In genomic region chr12:52965337-52965731, GRCh38 we compare ENCODE assay signal across 14 cellular contexts. TPM values are rescaled to one million over a fixed set of nuclear protein-coding genes. Genes with fewer than 3 reads are reported as not detected.
DNase-seq lines count a peak whose midpoint lies in the region; FAIRE-seq and TF ChIP-seq lines count a peak whose summit lies in the region.
"Had no signal": no experiment of that assay in that cellular context is flagged by ENCODE, and none has a peak within 500 bp of the region (broad histone marks: within the 10 kb centered on the region; RNA-seq: fewer than 3 reads in every experiment).

No MANE protein-coding gene starts in this region.

- peaks cover 13% of the 10 kb centered on the region for H3K27me3 ChIP-seq in iPS-18a (ENCODE audit: control insufficient read depth, insufficient read depth, low read length)
- H3K27me3 ChIP-seq: body of pancreas had no signal

- no peak overlapping the region for H3K27ac ChIP-seq in iPS-18a (ENCODE audit: low read length)
- H3K27ac ChIP-seq: body of pancreas, neutrophil had no signal

- no peak for TF ChIP-seq POLR2A in GM12891 (IDR thresholded peaks at IDR 0.05; ENCODE audit: low read depth, low read length)

- H3K36me3 ChIP-seq in iPS-18a (ENCODE audit: control insufficient read depth, low read depth, low read length) = no peaks in the 10 kb centered on the region
- H3K36me3 ChIP-seq: neutrophil had no signal

- H3K9ac ChIP-seq in iPS-18a (ENCODE audit: low read length) = peak overlapping the region; percentile 32

- peaks cover 7% of the 10 kb centered on the region for H3K4me1 ChIP-seq in iPS-18a (ENCODE audit: control insufficient read depth, low read depth, low read length)

- FAIRE-seq in GM12891 (lab: Jason Lieb, UNC) = no peak
- FAIRE-seq: GM18507 had no signal

- in situ Hi-C loops in astrocyte of the cerebellum (cut with HindIII; ENCODE audit: low sequenced_read_pairs) = no loop called here

- TF ChIP-seq CTCF in astrocyte of the cerebellum (IDR thresholded peaks at IDR 0.05; ENCODE audit: low read depth, low read length, missing control alignments) = no peak

- DNase-seq in GM12891 (ENCODE audit: insufficient read length, low spot score) = no peak
- no peak for DNase-seq in astrocyte of the cerebellum (ENCODE audit: low read depth)
- peak; percentile 77 for DNase-seq in retina
- DNase-seq in HuH-7 (ENCODE audit: low spot score) = no peak
- DNase-seq in NCI-H1436 (lab: John Stamatoyannopoulos, UW) = no peak
- no peak for DNase-seq in anterior cingulate cortex (lab: John Stamatoyannopoulos, UW)
- DNase-seq in NCI-H1092 (lab: John Stamatoyannopoulos, UW) = no peak
- DNase-seq: DMS 273 treated with DMSO at 0.1 percent for 48 hours, glutamatergic neuron, MM.1S had no signal

- peak overlapping the region; percentile 36 for H3K4me3 ChIP-seq in astrocyte of the cerebellum (ENCODE audit: low read depth, low read length)
- peak overlapping the region; percentile 44 for H3K4me3 ChIP-seq in iPS-18a (ENCODE audit: low read length)
- H3K4me3 ChIP-seq: body of pancreas had no signal

- H3K9me3 ChIP-seq in iPS-18a (ENCODE audit: control insufficient read depth, low read depth, low read length) = no peaks in the 10 kb centered on the region
- H3K9me3 ChIP-seq: body of pancreas, neutrophil had no signal

TF ChIP-seq in GM12891, 5 proteins besides CTCF, POLR2A, EP300 and RAD21:
- peak; percentile 8 for TF ChIP-seq PAX5 (IDR thresholded peaks at IDR 0.05; ENCODE audit: insufficient read depth, low read length, severe bottlenecking)
- no peak for TF ChIP-seq SPI1 (IDR thresholded peaks at IDR 0.05; ENCODE audit: low read depth, low read length)
- no peak for TF ChIP-seq POLR2AphosphoS5 (IDR thresholded peaks at IDR 0.05; ENCODE audit: low read depth, low read length)
- TF ChIP-seq POU2F2 (IDR thresholded peaks at IDR 0.05; ENCODE audit: low read depth, low read length) = no peak
- no peak for TF ChIP-seq TAF1 (IDR thresholded peaks at IDR 0.05; ENCODE audit: low read depth, low read length)

RNA-seq across cellular contexts. Expression of gene KRT18, which starts 16.4 kb away (rescaled TPM):
- 9.5 TPM for polyA plus RNA-seq in GM12891 (2012; ENCODE audit: low read depth, missing spikeins)

RNA-seq across cellular contexts. Expression of gene EIF4B, which starts 40.9 kb away (rescaled TPM):
- 328 TPM for polyA plus RNA-seq in GM12891 (2012; ENCODE audit: low read depth, missing spikeins)
